ENCODE assay signal across 17 cellular contexts in genomic region chr17:82275326-82275725, GRCh38. TPM values are rescaled to one million over a fixed set of nuclear protein-coding genes. Genes with fewer than 3 reads are reported as not detected.
DNase-seq lines count a peak whose midpoint lies in the region; ATAC-seq, FAIRE-seq and TF ChIP-seq lines count a peak whose summit lies in the region.
"Had no signal": no experiment of that assay in that cellular context is flagged by ENCODE, and none has a peak within 500 bp of the region (broad histone marks: within the 10 kb centered on the region; RNA-seq: fewer than 3 reads in every experiment).

No MANE protein-coding gene starts in this region.

- H3K9me3 ChIP-seq in astrocyte (ENCODE audit: insufficient read depth, low read depth, low read length) = no peaks in the 10 kb centered on the region
- H3K9me3 ChIP-seq in HepG2 (ENCODE audit: low read length) = no peaks in the 10 kb centered on the region
- H3K9me3 ChIP-seq in SJCRH30 (replicated peaks) = no peaks in the 10 kb centered on the region

- in situ Hi-C loops in HepG2 (cut with HindIII; ENCODE audit: extremely low pct_ligation_motif_present, low pct_unique_long_range_greater_than_20kb) = no loop called here

- H3K4me1 ChIP-seq in astrocyte (ENCODE audit: insufficient read depth, low read length) (peaks cover 13% of the 10 kb centered on the region), HepG2 (ENCODE audit: insufficient read depth, low read length) (peaks cover 65% of the 10 kb centered on the region), SJCRH30 (peaks cover 18% of the 10 kb centered on the region; the same call in 1 of the 2 replicates)

- POLR2A ChIA-PET in HepG2 (lab: Yijun Ruan, JAX) = interaction anchor here (1.0 to 10.6 kb wide), 7 partner anchors 9 to 39 kb away, joined by 3 to 119 read pairs (median 35); no protein-coding TSS in a partner anchor

- DNase-seq in Right ventricle myocardium inferior (ENCODE audit: missing footprints) (peak; percentile 37), cardiac septum (ENCODE audit: low spot score) (no peak), astrocyte (ENCODE audit: low read depth) (no peak), HepG2 (ENCODE audit: low spot score) (no peak), type B pancreatic cell (ENCODE audit: extremely low spot score, unreplicated experiment) (no peak), SJCRH30 (no peak), NCI-H226 (no peak)
- DNase-seq: GM23248, MV-4-11, NCI-H1417, NCI-H187 treated with DMSO at 0.1 percent for 48 hours, NCI-H748 treated with DMSO at 0.1 percent for 48 hours, OCI-M1 had no signal

- intact Hi-C loops in Right ventricle myocardium inferior (cut with DNase I) (no loop called here), cardiac septum (cut with DNase I) (loop anchor here (1.0 to 2.0 kb wide), 2 partner anchors 9 to 17 kb away; no protein-coding TSS in a partner anchor), HepG2 (cut with micrococcal nuclease; ENCODE audit: unreplicated experiment) (no loop called here)

- CTCF ChIA-PET in HepG2 (lab: Yijun Ruan, JAX; ENCODE audit: low intra/inter-chr PET ratio, low total read pairs) = no interaction called here

- H4K20me1 ChIP-seq in astrocyte (ENCODE audit: insufficient read depth, low read length) (peaks cover 23% of the 10 kb centered on the region), HepG2 (ENCODE audit: insufficient read depth, low read length) (peaks cover 23% of the 10 kb centered on the region)

- BruUV-seq in HepG2 (replicated peaks; lab: Mats Ljungman, UMichigan) = TSS peak; percentile 65

- TF ChIP-seq EP300 in HepG2 (IDR thresholded peaks at IDR 0.05; ENCODE audit: low read depth in 2 of 2, low read length in 2 of 2) (no peak), HepG2 (CRISPR knock-in tag; IDR thresholded peaks at IDR 0.05; ENCODE audit: borderline replicate concordance) (no peak)

- H3K4me2 ChIP-seq in astrocyte (ENCODE audit: low read length) (no peak overlapping the region), HepG2 (ENCODE audit: low read depth, low read length) (0 out of 2 replicates have a peak overlapping the region, but pooled peaks have one; percentile 97)

- no peak for TF ChIP-seq CTCF in astrocyte (IDR thresholded peaks at IDR 0.05; ENCODE audit: insufficient read depth, low read depth, low read length)
- TF ChIP-seq CTCF in HepG2 (CRISPR knock-in tag; IDR thresholded peaks at IDR 0.05) = no peak
- no peak for TF ChIP-seq CTCF in type B pancreatic cell (conservative IDR thresholded peaks at IDR 0.05)

- peaks cover 17% of the 10 kb centered on the region for H3K36me3 Mint-ChIP-seq in astrocyte (ENCODE audit: low read depth, unreplicated experiment)
- peaks cover 12% of the 10 kb centered on the region for H3K36me3 Mint-ChIP-seq in type B pancreatic cell

- no peaks in the 10 kb centered on the region for H3K27me3 ChIP-seq in astrocyte (ENCODE audit: insufficient read depth, low read length)
- H3K27me3 ChIP-seq in HepG2 (ENCODE audit: control insufficient read depth in 1 of 2, insufficient read depth in 2 of 2, low read length in 2 of 2) = no peaks in the 10 kb centered on the region; a peak in 1 of 5 replicates
- H3K27me3 ChIP-seq in SJCRH30 = no peaks in the 10 kb centered on the region

- 94% methylated on average over 11 of the region's 14 CpGs for WGBS in HepG2 (ENCODE audit: low lambda C conversion rate)

- H3K27ac Mint-ChIP-seq in astrocyte (ENCODE audit: unreplicated experiment) (no peak overlapping the region), type B pancreatic cell (peak overlapping the region; percentile 73)

- H3K27me3 Mint-ChIP-seq in astrocyte (ENCODE audit: low read depth, unreplicated experiment) (no peaks in the 10 kb centered on the region), type B pancreatic cell (no peaks in the 10 kb centered on the region)

- H3K4me3 Mint-ChIP-seq in astrocyte (ENCODE audit: unreplicated experiment) (peak overlapping the region; percentile 68), type B pancreatic cell (peak overlapping the region; percentile 73)

- H3K9ac ChIP-seq in astrocyte (ENCODE audit: low read length) (no peak overlapping the region), HepG2 (ENCODE audit: insufficient read depth, low read depth, low read length) (no peak overlapping the region)
- H3K9ac ChIP-seq: GM23248 had no signal

- no peaks in the 10 kb centered on the region for H3K9me3 Mint-ChIP-seq in astrocyte (ENCODE audit: unreplicated experiment)
- H3K9me3 Mint-ChIP-seq in type B pancreatic cell = no peaks in the 10 kb centered on the region

- H3K4me3 ChIP-seq in astrocyte (ENCODE audit: insufficient read depth, low read depth, low read length) = no peak overlapping the region
- H3K4me3 ChIP-seq in HepG2 (replicated peaks in 1 of 3; ENCODE audit: insufficient read depth in 1 of 3, low read depth in 2 of 3, low read length in 3 of 3) = no peak overlapping the region
- no peak overlapping the region for H3K4me3 ChIP-seq in SJCRH30
- H3K4me3 ChIP-seq: GM23248 had no signal

- H3K4me1 Mint-ChIP-seq in astrocyte (ENCODE audit: low read depth, unreplicated experiment) (peaks cover 9% of the 10 kb centered on the region), type B pancreatic cell (ENCODE audit: unreplicated experiment) (peaks cover 36% of the 10 kb centered on the region)

- H2AFZ ChIP-seq in astrocyte (ENCODE audit: low read depth, low read length) (no peak overlapping the region), HepG2 (ENCODE audit: low read length) (no peak overlapping the region)
- H2AFZ ChIP-seq: GM23248 had no signal

- H3K79me2 ChIP-seq in astrocyte (ENCODE audit: insufficient read depth, low read length) = peaks cover 29% of the 10 kb centered on the region
- H3K79me2 ChIP-seq in HepG2 (ENCODE audit: insufficient read depth, low read length) = peaks cover 23% of the 10 kb centered on the region

- no peak overlapping the region for H3K27ac ChIP-seq in astrocyte (ENCODE audit: low read depth, low read length)
- no peak overlapping the region for H3K27ac ChIP-seq in HepG2 (ENCODE audit: extremely low read length, insufficient read depth, low read length)
- no peak overlapping the region for H3K27ac ChIP-seq in SJCRH30
- H3K27ac ChIP-seq: GM23248 had no signal

- ATAC-seq in Right ventricle myocardium inferior = no peak
- ATAC-seq in HepG2 = no peak
- ATAC-seq in HG03097 (IDR thresholded peaks at IDR 0.05; ENCODE audit: low FRiP score, unreplicated experiment) = no peak

- H3K36me3 ChIP-seq in astrocyte (ENCODE audit: insufficient read depth, low read length) (peaks cover 6% of the 10 kb centered on the region), HepG2 (replicated peaks in 1 of 2; ENCODE audit: control insufficient read depth in 1 of 2, insufficient read depth in 2 of 2, low read length in 2 of 2) (peaks cover 4 to 12% of the 10 kb centered on the region in 2 experiments; a peak in 3 of 5 replicates), SJCRH30 (peaks cover 21% of the 10 kb centered on the region)

- TF ChIP-seq RAD21 in HepG2 (CRISPR knock-in tag; IDR thresholded peaks at IDR 0.05) = no peak

- no peak for TF ChIP-seq POLR2A in HepG2 (IDR thresholded peaks at IDR 0.05; ENCODE audit: insufficient read depth in 1 of 2, low read depth in 2 of 2, low read length in 2 of 2)

- no peak for FAIRE-seq in astrocyte (lab: Jason Lieb, UNC)
- FAIRE-seq in HepG2 (lab: Jason Lieb, UNC) = no peak
- FAIRE-seq: HTR-8/SVneo had no signal

RNA-seq across cellular contexts. Expression of gene CSNK1D, which starts 1.8 kb away (rescaled TPM):
- total RNA-seq in Right ventricle myocardium inferior (62.6 TPM), cardiac septum (80.9 TPM), astrocyte (146 and 153 TPM in 2 replicates), HepG2 (2016; rRNA removed; fragmentation: Illumina TruSeq; extraction: Trizol) (28.4 and 31.5 TPM in 2 replicates), type B pancreatic cell (ENCODE audit: low replicate concordance) (176 and 184 TPM in 2 replicates)
- 19.2 and 20.4 TPM in 2 replicates for total RNA-seq in HepG2 (2016; cell fraction: cytosol; rRNA removed; fragmentation: Illumina TruSeq; extraction: Trizol; ENCODE audit: low read depth)
- 23.0 and 34.1 TPM in 2 replicates for total RNA-seq in HepG2 (2016; cell fraction: insoluble cytoplasmic fraction; rRNA removed; fragmentation: Illumina TruSeq; extraction: Trizol)
- total RNA-seq in HepG2 (2016; cell fraction: membrane; rRNA removed; fragmentation: Illumina TruSeq; extraction: Trizol) = 24.3 and 26.6 TPM in 2 replicates
- 42.8 and 45.6 TPM in 2 replicates for total RNA-seq in HepG2 (2016; cell fraction: nucleus; rRNA removed; fragmentation: Illumina TruSeq; extraction: Trizol)
- polyA plus RNA-seq in HepG2 (2011; rRNA removed) = 128 and 148 TPM in 2 replicates
- polyA plus RNA-seq in HepG2 (2011; cell fraction: cytosol; rRNA removed) = 81.5 and 90.2 TPM in 2 replicates
- polyA plus RNA-seq in HepG2 (2011; cell fraction: nucleus; rRNA removed) = 1,010 and 1,066 TPM in 2 replicates
- polyA plus RNA-seq in HepG2 (2012) = 164 and 234 TPM in 2 replicates
- 19.6 and 21.8 TPM in 2 replicates for polyA plus RNA-seq in HepG2 (2016; cell fraction: cytosol; fragmentation: Illumina TruSeq; extraction: Trizol; ENCODE audit: low read depth)
- polyA plus RNA-seq in HepG2 (2016; cell fraction: insoluble cytoplasmic fraction; fragmentation: Illumina TruSeq; extraction: Trizol; ENCODE audit: low read depth) = 71.8 and 89.7 TPM in 2 replicates
- polyA plus RNA-seq in HepG2 (2016; cell fraction: membrane; fragmentation: Illumina TruSeq; extraction: Trizol; ENCODE audit: low read depth) = 40.8 and 42.7 TPM in 2 replicates
- 316 and 342 TPM in 2 replicates for polyA plus RNA-seq in HepG2 (2016; cell fraction: nucleus; fragmentation: Illumina TruSeq; extraction: Trizol; ENCODE audit: insufficient read depth, low read depth)
- polyA minus RNA-seq in HepG2 (2011; rRNA and poly(A)+ RNA removed; ENCODE audit: low replicate concordance) = 78.0 and 103 TPM in 2 replicates
- 51.7 and 60.9 TPM in 2 replicates for polyA minus RNA-seq in HepG2 (2011; cell fraction: cytosol; rRNA and poly(A)+ RNA removed)
- polyA minus RNA-seq in HepG2 (2011; cell fraction: nucleus; rRNA and poly(A)+ RNA removed) = 117 and 118 TPM in 2 replicates
- 70.5 and 88.7 TPM in 2 replicates for total RNA-seq in SJCRH30 (2014; rRNA removed; shearing (Covaris generic))

RNA-seq across cellular contexts. Expression of gene CD7, which starts 42.1 kb away (rescaled TPM):
- 0.73 TPM for total RNA-seq in Right ventricle myocardium inferior
- 0.62 TPM for total RNA-seq in cardiac septum
- 0.18 and 0.24 TPM in 2 replicates for total RNA-seq in astrocyte
- 29.7 and 67.6 TPM in 2 replicates for total RNA-seq in HepG2 (2016; rRNA removed; fragmentation: Illumina TruSeq; extraction: Trizol)
- total RNA-seq in HepG2 (2016; cell fraction: cytosol; rRNA removed; fragmentation: Illumina TruSeq; extraction: Trizol; ENCODE audit: low read depth) = 23.3 and 25.5 TPM in 2 replicates
- 24.7 and 74.3 TPM in 2 replicates for total RNA-seq in HepG2 (2016; cell fraction: insoluble cytoplasmic fraction; rRNA removed; fragmentation: Illumina TruSeq; extraction: Trizol)
- 36.8 and 47.2 TPM in 2 replicates for total RNA-seq in HepG2 (2016; cell fraction: membrane; rRNA removed; fragmentation: Illumina TruSeq; extraction: Trizol)
- total RNA-seq in HepG2 (2016; cell fraction: nucleus; rRNA removed; fragmentation: Illumina TruSeq; extraction: Trizol) = 53.2 and 64.7 TPM in 2 replicates
- 72.7 and 76.4 TPM in 2 replicates for polyA plus RNA-seq in HepG2 (2011; rRNA removed)
- 34.4 and 89.4 TPM in 2 replicates for polyA plus RNA-seq in HepG2 (2011; cell fraction: cytosol; rRNA removed)
- polyA plus RNA-seq in HepG2 (2011; cell fraction: nucleus; rRNA removed) = 127 and 155 TPM in 2 replicates
- 46.2 and 62.8 TPM in 2 replicates for polyA plus RNA-seq in HepG2 (2012)
- polyA plus RNA-seq in HepG2 (2016; cell fraction: cytosol; fragmentation: Illumina TruSeq; extraction: Trizol; ENCODE audit: low read depth) = 56.5 and 63.8 TPM in 2 replicates
- polyA plus RNA-seq in HepG2 (2016; cell fraction: insoluble cytoplasmic fraction; fragmentation: Illumina TruSeq; extraction: Trizol; ENCODE audit: low read depth) = 56.7 and 68.4 TPM in 2 replicates
- 78.3 and 78.6 TPM in 2 replicates for polyA plus RNA-seq in HepG2 (2016; cell fraction: membrane; fragmentation: Illumina TruSeq; extraction: Trizol; ENCODE audit: low read depth)
- 226 and 244 TPM in 2 replicates for polyA plus RNA-seq in HepG2 (2016; cell fraction: nucleus; fragmentation: Illumina TruSeq; extraction: Trizol; ENCODE audit: insufficient read depth, low read depth)
- polyA minus RNA-seq in HepG2 (2011; rRNA and poly(A)+ RNA removed; ENCODE audit: low replicate concordance) = 43.3 TPM in 1 of 2 replicates, not detected in the other
- polyA minus RNA-seq in HepG2 (2011; cell fraction: cytosol; rRNA and poly(A)+ RNA removed) = 31.0 and 32.1 TPM in 2 replicates
- 7.9 and 8.8 TPM in 2 replicates for polyA minus RNA-seq in HepG2 (2011; cell fraction: nucleus; rRNA and poly(A)+ RNA removed)
- total RNA-seq in type B pancreatic cell (ENCODE audit: low replicate concordance) = 1.4 and 1.6 TPM in 2 replicates
- 4.8 and 6.3 TPM in 2 replicates for total RNA-seq in SJCRH30 (2014; rRNA removed; shearing (Covaris generic))
- total RNA-seq: A172, NCI-H460 had no signal

RNA-seq across cellular contexts. Expression of gene SLC16A3, which starts 46.5 kb away (rescaled TPM):
- total RNA-seq in Right ventricle myocardium inferior = 10.4 TPM
- total RNA-seq in cardiac septum = 20.7 TPM
- 292 and 385 TPM in 2 replicates for total RNA-seq in astrocyte
- 99.9 and 242 TPM in 2 replicates for total RNA-seq in HepG2 (2016; rRNA removed; fragmentation: Illumina TruSeq; extraction: Trizol)
- 51.0 and 61.4 TPM in 2 replicates for total RNA-seq in HepG2 (2016; cell fraction: cytosol; rRNA removed; fragmentation: Illumina TruSeq; extraction: Trizol; ENCODE audit: low read depth)
- total RNA-seq in HepG2 (2016; cell fraction: insoluble cytoplasmic fraction; rRNA removed; fragmentation: Illumina TruSeq; extraction: Trizol) = 83.6 and 248 TPM in 2 replicates
- 88.3 and 97.4 TPM in 2 replicates for total RNA-seq in HepG2 (2016; cell fraction: membrane; rRNA removed; fragmentation: Illumina TruSeq; extraction: Trizol)
- 164 and 200 TPM in 2 replicates for total RNA-seq in HepG2 (2016; cell fraction: nucleus; rRNA removed; fragmentation: Illumina TruSeq; extraction: Trizol)
- 349 and 598 TPM in 2 replicates for polyA plus RNA-seq in HepG2 (2011; rRNA removed)
- polyA plus RNA-seq in HepG2 (2011; cell fraction: cytosol; rRNA removed) = 384 and 554 TPM in 2 replicates
- polyA plus RNA-seq in HepG2 (2011; cell fraction: nucleus; rRNA removed) = 293 and 327 TPM in 2 replicates
- 348 and 404 TPM in 2 replicates for polyA plus RNA-seq in HepG2 (2012)
- 38.7 and 40.7 TPM in 2 replicates for polyA plus RNA-seq in HepG2 (2016; cell fraction: cytosol; fragmentation: Illumina TruSeq; extraction: Trizol; ENCODE audit: low read depth)
- 95.9 and 111 TPM in 2 replicates for polyA plus RNA-seq in HepG2 (2016; cell fraction: insoluble cytoplasmic fraction; fragmentation: Illumina TruSeq; extraction: Trizol; ENCODE audit: low read depth)
- polyA plus RNA-seq in HepG2 (2016; cell fraction: membrane; fragmentation: Illumina TruSeq; extraction: Trizol; ENCODE audit: low read depth) = 61.0 and 65.9 TPM in 2 replicates
- 334 and 368 TPM in 2 replicates for polyA plus RNA-seq in HepG2 (2016; cell fraction: nucleus; fragmentation: Illumina TruSeq; extraction: Trizol; ENCODE audit: insufficient read depth, low read depth)
- polyA minus RNA-seq in HepG2 (2011; rRNA and poly(A)+ RNA removed; ENCODE audit: low replicate concordance) = 181 and 1,731 TPM in 2 replicates
- polyA minus RNA-seq in HepG2 (2011; cell fraction: cytosol; rRNA and poly(A)+ RNA removed) = 365 and 408 TPM in 2 replicates
- 137 and 145 TPM in 2 replicates for polyA minus RNA-seq in HepG2 (2011; cell fraction: nucleus; rRNA and poly(A)+ RNA removed)
- 27.8 and 29.8 TPM in 2 replicates for total RNA-seq in type B pancreatic cell (ENCODE audit: low replicate concordance)
- 11.0 and 13.2 TPM in 2 replicates for total RNA-seq in SJCRH30 (2014; rRNA removed; shearing (Covaris generic))

RNA-seq across cellular contexts. Expression of gene SECTM1, which starts 58.2 kb away (rescaled TPM):
- total RNA-seq in Right ventricle myocardium inferior (4.9 TPM), cardiac septum (2.0 TPM), astrocyte (0.27 TPM in 1 of 2 replicates, not detected in the other), HepG2 (2016; rRNA removed; fragmentation: Illumina TruSeq; extraction: Trizol) (2.4 and 5.3 TPM in 2 replicates), type B pancreatic cell (ENCODE audit: low replicate concordance) (13.2 and 17.7 TPM in 2 replicates)
- total RNA-seq in HepG2 (2016; cell fraction: cytosol; rRNA removed; fragmentation: Illumina TruSeq; extraction: Trizol; ENCODE audit: low read depth) = 3.3 TPM in 2 replicates
- total RNA-seq in HepG2 (2016; cell fraction: insoluble cytoplasmic fraction; rRNA removed; fragmentation: Illumina TruSeq; extraction: Trizol) = 3.0 and 5.5 TPM in 2 replicates
- total RNA-seq in HepG2 (2016; cell fraction: membrane; rRNA removed; fragmentation: Illumina TruSeq; extraction: Trizol) = 3.8 and 5.6 TPM in 2 replicates
- 6.9 and 7.3 TPM in 2 replicates for total RNA-seq in HepG2 (2016; cell fraction: nucleus; rRNA removed; fragmentation: Illumina TruSeq; extraction: Trizol)
- polyA plus RNA-seq in HepG2 (2011; rRNA removed) = 3.5 and 4.2 TPM in 2 replicates
- 2.7 and 4.2 TPM in 2 replicates for polyA plus RNA-seq in HepG2 (2011; cell fraction: cytosol; rRNA removed)
- polyA plus RNA-seq in HepG2 (2011; cell fraction: nucleus; rRNA removed) = 6.7 and 7.1 TPM in 2 replicates
- polyA plus RNA-seq in HepG2 (2012) = 5.0 and 7.2 TPM in 2 replicates
- 2.6 and 3.4 TPM in 2 replicates for polyA plus RNA-seq in HepG2 (2016; cell fraction: cytosol; fragmentation: Illumina TruSeq; extraction: Trizol; ENCODE audit: low read depth)
- polyA plus RNA-seq in HepG2 (2016; cell fraction: insoluble cytoplasmic fraction; fragmentation: Illumina TruSeq; extraction: Trizol; ENCODE audit: low read depth) = 4.0 and 4.2 TPM in 2 replicates
- polyA plus RNA-seq in HepG2 (2016; cell fraction: membrane; fragmentation: Illumina TruSeq; extraction: Trizol; ENCODE audit: low read depth) = 4.3 and 4.7 TPM in 2 replicates
- polyA plus RNA-seq in HepG2 (2016; cell fraction: nucleus; fragmentation: Illumina TruSeq; extraction: Trizol; ENCODE audit: insufficient read depth, low read depth) = 5.1 and 5.5 TPM in 2 replicates
- polyA minus RNA-seq in HepG2 (2011; rRNA and poly(A)+ RNA removed; ENCODE audit: low replicate concordance) = 8.8 and 15.0 TPM in 2 replicates
- 1.9 and 2.6 TPM in 2 replicates for polyA minus RNA-seq in HepG2 (2011; cell fraction: cytosol; rRNA and poly(A)+ RNA removed)
- 5.0 and 7.3 TPM in 2 replicates for polyA minus RNA-seq in HepG2 (2011; cell fraction: nucleus; rRNA and poly(A)+ RNA removed)
- 0.36 and 1.1 TPM in 2 replicates for total RNA-seq in SJCRH30 (2014; rRNA removed; shearing (Covaris generic))
